ENCODE assay signal across 13 cellular contexts in the genomic region with DNA sequence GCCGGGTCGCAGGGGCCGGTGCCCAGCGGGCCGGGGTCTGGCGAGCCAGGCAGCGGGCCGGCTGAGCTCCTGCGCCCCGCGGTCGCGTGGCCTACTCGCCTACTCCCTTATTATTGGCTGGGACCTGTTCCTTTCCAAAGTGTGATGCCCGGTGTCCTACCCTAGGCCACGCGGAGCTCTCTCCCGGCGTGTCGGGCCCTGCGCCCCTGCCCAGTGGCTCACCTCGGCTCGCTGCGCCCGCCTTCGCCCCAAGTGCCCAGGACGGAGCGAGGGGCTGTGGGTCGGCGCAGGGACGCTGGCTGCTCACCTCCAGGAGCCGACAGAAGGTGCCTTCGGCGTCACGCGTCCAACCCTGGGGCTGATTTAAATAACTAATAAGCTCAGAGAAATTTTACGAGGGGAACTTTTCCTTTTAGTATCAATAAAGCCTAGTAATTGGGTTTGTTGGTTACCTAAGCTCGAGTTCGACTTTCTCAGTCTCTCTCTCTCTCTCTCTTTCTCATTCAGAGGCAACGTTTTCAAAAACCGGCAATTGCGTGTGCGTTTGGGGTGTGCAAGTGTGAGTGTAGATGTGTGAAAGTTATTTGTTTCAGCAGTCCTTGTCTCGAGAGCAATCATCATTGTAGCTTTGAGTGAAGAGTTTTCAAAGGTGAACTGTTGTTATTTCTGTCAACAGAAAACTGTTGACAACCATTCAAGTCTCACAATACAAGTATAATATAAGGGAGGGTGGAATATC. TPM values are rescaled to one million over a fixed set of nuclear protein-coding genes. Genes with fewer than 3 reads are reported as not detected.
A peak's percentile ranks its signal among the peaks of the same experiment; 100 is the strongest.
DNase-seq lines count a peak whose midpoint lies in the region; ATAC-seq and TF ChIP-seq lines count a peak whose summit lies in the region.
"Had no signal": no experiment of that assay in that cellular context is flagged by ENCODE, and none has a peak within 500 bp of the region (broad histone marks: within the 10 kb centered on the region; RNA-seq: fewer than 3 reads in every experiment).

No MANE protein-coding gene starts in this region.

- H3K4me3 ChIP-seq in sigmoid colon: peak overlapping the region in 2 of 4 donors; percentile 9 to 24
- H3K4me3 ChIP-seq: left lung had no signal

- WGBS in sigmoid colon, 2 donors: 2 to 5% methylated on average over 44 of the region's 44 CpGs

- no peaks in the 10 kb centered on the region for H3K36me3 ChIP-seq in sigmoid colon
- H3K36me3 ChIP-seq: brain microvascular endothelial cell, left lung, uterus had no signal

- H3K27me3 ChIP-seq in sigmoid colon: peaks cover 81 to 100% (median 96%) of the 10 kb centered on the region in 3 donors

- H3K27ac ChIP-seq in sigmoid colon: no peak overlapping the region
- H3K27ac ChIP-seq: brain microvascular endothelial cell, left lung, uterus had no signal

- DNase-seq in CD14-positive monocyte (ENCODE audit: low spot score) (no peak), HFFc6 (no peak), sigmoid colon (no peak), germinal center (ENCODE audit: low spot score) (no peak), NCI-H2081 (lab: John Stamatoyannopoulos, UW) (no peak)
- DNase-seq in effector memory CD8-positive, alpha-beta T cell: no peak
- no peak for DNase-seq in central memory CD4-positive, alpha-beta T cell
- DNase-seq: brain microvascular endothelial cell, Caco-2, HCEC 1CT, uterus had no signal

- TF ChIP-seq EP300 in sigmoid colon (IDR thresholded peaks at IDR 0.05): no peak

- no peak for TF ChIP-seq CTCF in CD14-positive monocyte (IDR thresholded peaks at IDR 0.05)
- TF ChIP-seq CTCF in HFFc6 (IDR thresholded peaks at IDR 0.05): no peak
- no peak for TF ChIP-seq CTCF in nephron (IDR thresholded peaks at IDR 0.05; ENCODE audit: unreplicated experiment in 3 of 3)
- no peak for TF ChIP-seq CTCF in sigmoid colon (IDR thresholded peaks at IDR 0.05)

- H3K4me1 Mint-ChIP-seq in CD14-positive monocyte (peaks cover 64% of the 10 kb centered on the region), HFFc6 (ENCODE audit: low read depth) (peaks cover 44% of the 10 kb centered on the region), nephron (peaks cover 28% of the 10 kb centered on the region)
- H3K4me1 Mint-ChIP-seq in effector memory CD8-positive, alpha-beta T cell (ENCODE audit: low read depth in 2 of 2): peaks cover 2 to 13% of the 10 kb centered on the region in 2 donors

- peaks cover 87 to 98% (median 92%) of the 10 kb centered on the region in 3 donors for H3K27me3 Mint-ChIP-seq in CD14-positive monocyte (ENCODE audit: low read depth in 3 of 3)
- H3K27me3 Mint-ChIP-seq in HFFc6 (ENCODE audit: insufficient read depth): peaks cover 56% of the 10 kb centered on the region
- H3K27me3 Mint-ChIP-seq in effector memory CD8-positive, alpha-beta T cell: peaks cover 67 to 95% of the 10 kb centered on the region in 2 donors
- H3K27me3 Mint-ChIP-seq in nephron (ENCODE audit: low read depth): peaks cover 100% of the 10 kb centered on the region

- peaks cover 0 to 50% (median 46%) of the 10 kb centered on the region in 4 donors for H3K4me1 ChIP-seq in sigmoid colon

- no peak for TF ChIP-seq POLR2A in sigmoid colon (IDR thresholded peaks at IDR 0.05)

- no peak for ATAC-seq in effector memory CD8-positive, alpha-beta T cell (replicated peaks)
- ATAC-seq: left lung had no signal

- no peak overlapping the region for H3K27ac Mint-ChIP-seq in CD14-positive monocyte
- H3K27ac Mint-ChIP-seq in HFFc6: no peak overlapping the region
- H3K27ac Mint-ChIP-seq in effector memory CD8-positive, alpha-beta T cell: no peak overlapping the region
- H3K27ac Mint-ChIP-seq in nephron: peak overlapping the region in 1 of 3 experiments; percentile 23

- H3K4me3 Mint-ChIP-seq in CD14-positive monocyte (peak overlapping the region; percentile 16 to 82), HFFc6 (peak overlapping the region; percentile 38), nephron (peak overlapping the region; percentile 61 to 74 (median 74))
- H3K4me3 Mint-ChIP-seq in effector memory CD8-positive, alpha-beta T cell: peak overlapping the region; percentile 7 to 16

- H3K9me3 Mint-ChIP-seq in CD14-positive monocyte (peaks cover 10 to 74% (median 64%) of the 10 kb centered on the region in 7 donors), HFFc6 (no peaks in the 10 kb centered on the region), nephron (no peaks in the 10 kb centered on the region)
- H3K9me3 Mint-ChIP-seq in effector memory CD8-positive, alpha-beta T cell: no peaks in the 10 kb centered on the region

- peaks cover 0 to 3% (median 0%) of the 10 kb centered on the region in 4 donors for H3K9me3 ChIP-seq in sigmoid colon
- H3K9me3 ChIP-seq: Caco-2, left lung, uterus had no signal

- H3K36me3 Mint-ChIP-seq in CD14-positive monocyte (peaks cover 8 to 24% of the 10 kb centered on the region in 2 donors), HFFc6 (ENCODE audit: low read depth) (peaks cover 5% of the 10 kb centered on the region; the same call in 1 of the 2 replicates), nephron (ENCODE audit: low read depth) (no peaks in the 10 kb centered on the region)
- peaks cover 15% of the 10 kb centered on the region for H3K36me3 Mint-ChIP-seq in effector memory CD8-positive, alpha-beta T cell (ENCODE audit: insufficient read depth)

- intact Hi-C loops in CD14-positive monocyte (cut with micrococcal nuclease) (no loop called here), sigmoid colon (cut with DNase I) (loop anchor here (10.0 kb wide), 2 partner anchors 280 to 1660 kb away; a partner anchor contains a TSS)

RNA-seq across cellular contexts. Expression of a gene that starts 7.0 kb away (rescaled TPM):
- polyA plus RNA-seq in CD14-positive monocyte (under 1 TPM; 0.13 to 0.14 TPM), sigmoid colon (10 to 100 TPM; 28.2 to 43.7 (median 34.2) TPM)
- 10 to 100 TPM in 4 of 6 experiments, 1 to 10 TPM in 2; 7.4 to 12.7 (median 11.9) TPM for total RNA-seq in HFFc6 (2021; fragmentation: NEBNext Ultra II Directional; extraction: Animal tissue kit (Norgen Biotek cat#: 25700))
- total RNA-seq in sigmoid colon: 1 to 10 TPM in 3 of 4 donors, under 1 TPM in 1; 0.95 to 5.8 (median 2.2) TPM

Comparison
In these comparisons a context has a peak if more than half of its experiments do, and no peak if none do; other contexts are left out.
1. H3K4me3 Mint-ChIP-seq: peak in every context shown above with its lines; median percentile 74 in nephron; 49 in CD14-positive monocyte; 38 in HFFc6; 12 in effector memory CD8-positive, alpha-beta T cell.